Comparison of ENCODE assay signal across 8 cellular contexts in the genomic region with DNA sequence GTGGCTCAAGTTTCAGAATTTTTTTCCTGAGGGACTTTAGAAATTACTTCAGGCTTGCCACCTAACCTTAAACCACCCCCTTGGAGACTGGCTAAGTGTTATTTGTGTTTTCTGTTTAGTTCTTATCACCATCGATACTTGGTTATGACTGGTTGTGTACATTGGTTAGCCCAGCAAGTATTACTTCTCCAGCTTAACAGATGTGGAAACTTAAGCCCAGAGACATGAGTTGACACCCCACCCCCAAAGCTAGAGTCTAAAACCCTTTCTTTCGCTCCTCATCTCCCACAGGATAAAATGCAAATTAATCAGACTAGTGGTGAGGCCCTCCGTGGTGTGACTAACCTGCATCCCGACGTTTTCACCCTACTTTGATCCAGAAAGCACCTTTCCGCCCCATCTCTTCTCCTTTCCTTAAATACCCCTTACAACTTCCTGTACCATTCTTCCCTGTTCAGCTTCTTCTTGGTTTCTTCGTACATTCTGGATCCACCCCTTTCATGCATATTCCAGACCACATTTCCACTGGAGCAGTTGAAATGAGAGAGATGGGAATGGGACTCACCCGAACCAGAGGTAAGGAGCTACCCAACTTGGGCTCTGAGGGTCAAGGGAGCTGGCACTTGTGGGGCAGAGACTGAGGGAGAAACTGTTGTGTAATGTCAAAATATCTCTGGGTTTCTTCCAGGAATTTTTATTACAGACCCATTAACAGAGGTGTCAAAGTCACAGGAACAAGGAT. TPM values are rescaled to one million over a fixed set of nuclear protein-coding genes. Genes with fewer than 3 reads are reported as not detected.
DNase-seq lines count a peak whose midpoint lies in the region; ATAC-seq and TF ChIP-seq lines count a peak whose summit lies in the region.

No MANE protein-coding gene starts in this region.

- H3K36me3 ChIP-seq in RWPE2 (ENCODE audit: low read depth) (no peaks in the 10 kb centered on the region), prostate gland (no peaks in the 10 kb centered on the region)

- no peak for DNase-seq in RWPE2 (ENCODE audit: low spot score)
- DNase-seq in epithelial cell of proximal tubule (ENCODE audit: low read depth) = no peak
- no peak for DNase-seq in prostate gland (ENCODE audit: low spot score)
- DNase-seq in NCI-H2029 (lab: John Stamatoyannopoulos, UW) = no peak
- no peak for DNase-seq in GM19240 (ENCODE audit: insufficient read length, low spot score)
- DNase-seq in SHP77 (lab: John Stamatoyannopoulos, UW) = no peak

- H3K27ac ChIP-seq in RWPE2 (ENCODE audit: poor library complexity, severe bottlenecking) = peak overlapping the region; percentile 91
- peak overlapping the region; percentile 100 for H3K27ac ChIP-seq in prostate gland

- H3K9me3 ChIP-seq in RWPE2 (ENCODE audit: severe bottlenecking) (no peaks in the 10 kb centered on the region), prostate gland (no peaks in the 10 kb centered on the region)

- intact Hi-C loops in prostate gland (cut with DNase I) = no loop called here

- 48% methylated on average over 8 of the region's 8 CpGs for WGBS in prostate gland

- H3K4me1 ChIP-seq in RWPE2 (ENCODE audit: insufficient read depth, poor library complexity, severe bottlenecking) (peaks cover 18% of the 10 kb centered on the region), prostate gland (replicated peaks) (no peaks in the 10 kb centered on the region)

- H3K27me3 ChIP-seq in RWPE2 (ENCODE audit: insufficient read depth, poor library complexity, severe bottlenecking) (no peaks in the 10 kb centered on the region), prostate gland (replicated peaks; ENCODE audit: insufficient read depth) (no peaks in the 10 kb centered on the region)

- ATAC-seq in GM18511 (IDR thresholded peaks at IDR 0.05; ENCODE audit: unreplicated experiment) (peak; percentile 32), HG02678 (IDR thresholded peaks at IDR 0.05; ENCODE audit: unreplicated experiment) (peak; percentile 11), RWPE2 (ENCODE audit: low read depth) (peak; percentile 1; the same call in 2 of the 3 replicates)

- TF ChIP-seq CTCF in RWPE2 (IDR thresholded peaks at IDR 0.05; ENCODE audit: poor library complexity, severe bottlenecking) = no peak
- TF ChIP-seq CTCF in epithelial cell of proximal tubule (conservative IDR thresholded peaks at IDR 0.05; ENCODE audit: low read depth, low read length) = no peak
- TF ChIP-seq CTCF in prostate gland (IDR thresholded peaks at IDR 0.05) = no peak

- TF ChIP-seq POLR2A in prostate gland (IDR thresholded peaks at IDR 0.05) = no peak

- H3K4me3 ChIP-seq in RWPE2 (ENCODE audit: severe bottlenecking) = peak overlapping the region; percentile 99
- peak overlapping the region; percentile 57 for H3K4me3 ChIP-seq in epithelial cell of proximal tubule (ENCODE audit: low read depth, low read length)
- H3K4me3 ChIP-seq in prostate gland = peak overlapping the region; percentile 98 to 100

RNA-seq across cellular contexts. Expression of gene MAP3K2, which starts 0.8 kb away (rescaled TPM):
- total RNA-seq in epithelial cell of proximal tubule (17.6 and 22.4 TPM in 2 replicates), prostate gland (10 to 100 TPM; 61.6 to 63.8 TPM)

RNA-seq across cellular contexts. Expression of gene PROC, which starts 29.6 kb away (rescaled TPM):
- total RNA-seq in epithelial cell of proximal tubule = 0.17 and 0.29 TPM in 2 replicates
- not detected for total RNA-seq in prostate gland
